In genomic region chr1:21572141-21572540, GRCh38 we compare ENCODE assay signal across 31 cellular contexts.
"Had no signal": no experiment of that assay in that cellular context is flagged by ENCODE, and none has a peak within 500 bp of the region (broad histone marks: within the 10 kb centered on the region; RNA-seq: fewer than 3 reads in every experiment).

No MANE protein-coding gene starts in this region.

- H3K36me3 ChIP-seq: ascending aorta had no signal

- H3K27me3 ChIP-seq: ascending aorta, body of pancreas had no signal

- H3K9me3 ChIP-seq: ascending aorta, body of pancreas had no signal

- ATAC-seq: activated CD8-positive, alpha-beta memory T cell treated with anti-CD3 and anti-CD28 coated beads, Interleukin-2, amount 10 ng/mL, durations not matched to agents 7 days and 5 days; activated naive CD8-positive, alpha-beta T cell treated with anti-CD3 and anti-CD28 coated beads, Interleukin-2, amount 50 U/mL, for 24 hours; body of pancreas; Panc1; Right ventricle myocardium inferior; T-cell had no signal

- DNase-seq: activated B cell treated with CpG ODN at 0.5 μM for 24 hours; activated CD4-positive, alpha-beta T cell treated with anti-CD3 and anti-CD28 coated beads for 1 hour; activated CD4-positive, alpha-beta T cell treated with anti-CD3 and anti-CD28 coated beads, Interleukin-2, amount 10 ng/mL, durations not matched to agents 24 days and 14 days; activated CD4-positive, alpha-beta T cell treated with anti-CD3 and anti-CD28 coated beads, Interleukin-2, amount 50 U/mL, for 48 hours; activated CD8-positive, alpha-beta memory T cell treated with anti-CD3 and anti-CD28 coated beads, Interleukin-2, amount 10 ng/mL, durations not matched to agents 7 days and 5 days; activated effector memory CD4-positive, alpha-beta T cell treated with Interleukin-2 at 50 U/mL for 16 hours; activated naive CD4-positive, alpha-beta T cell; activated naive CD8-positive, alpha-beta T cell treated with anti-CD3 and anti-CD28 coated beads, Interleukin-2, amount 50 U/mL, for 24 hours; activated T-cell treated with anti-CD3 and anti-CD28 coated beads, Interleukin-2, amount 50 U/mL, for 24 hours; amniotic stem cell; body of pancreas; central memory CD4-positive, alpha-beta T cell; MV-4-11; NCI-H1105 treated with DMSO at 0.1 percent for 48 hours; NCI-H1436 treated with DMSO at 0.1 percent for 48 hours; NCI-H1930; NCI-H2171; NCI-H226; NCI-H524 treated with DMSO at 0.1 percent for 48 hours; NCI-H774; NK-92 treated with Interleukin-12 subunit alpha and Interleukin-12 subunit beta, amount 100 ng/mL, for 24 hours; OCI-M1; RPMI8226; T-cell; T-helper 2 cell; T1000 had no signal

- H3K27ac ChIP-seq: ascending aorta, body of pancreas, KMS-11, SK-N-MC had no signal

- H3K4me3 ChIP-seq: ascending aorta, body of pancreas, SK-N-MC had no signal
